In genomic region chr7:20791523-20791879, GRCh38 we compare ENCODE assay signal across 1 cellular context.
TF ChIP-seq lines count a peak whose summit lies in the region.

No MANE protein-coding gene starts in this region.

TF ChIP-seq in K562, 482 proteins besides CTCF, POLR2A, EP300 and RAD21:
- TF ChIP-seq ZNF354B (CRISPR knock-in tag; IDR thresholded peaks at IDR 0.05) (no peak), KAT7 (CRISPR knock-in tag; IDR thresholded peaks at IDR 0.05; ENCODE audit: borderline replicate concordance) (no peak), CREBBP (IDR thresholded peaks at IDR 0.05; ENCODE audit: low read depth, low read length) (no peak), ZBED1 (IDR thresholded peaks at IDR 0.05) (no peak), EP400 (IDR thresholded peaks at IDR 0.05) (no peak), ZNF41 (CRISPR knock-in tag; conservative IDR thresholded peaks at IDR 0.05) (no peak), HMGXB4 (CRISPR knock-in tag; IDR thresholded peaks at IDR 0.05) (no peak), ZNF274 (IDR thresholded peaks at IDR 0.05; ENCODE audit: borderline replicate concordance, low read depth, low read length) (no peak), TFAP4 (CRISPR knock-in tag; IDR thresholded peaks at IDR 0.05; ENCODE audit: borderline replicate concordance) (no peak), DEAF1 (CRISPR knock-in tag; IDR thresholded peaks at IDR 0.05) (no peak), THAP7 (CRISPR knock-in tag; IDR thresholded peaks at IDR 0.05) (no peak), FUS (optimal IDR thresholded peaks at IDR 0.05; ENCODE audit: low read depth, low read length) (no peak), MITF (IDR thresholded peaks at IDR 0.05) (no peak), ZNF696 (CRISPR knock-in tag; conservative IDR thresholded peaks at IDR 0.05) (no peak), PYGO2 (tag; IDR thresholded peaks at IDR 0.05) (no peak), KLF16 (IDR thresholded peaks at IDR 0.05) (no peak)
